2 cellular contexts compared by ENCODE assay signal in genomic region chr16:28087675-28088285, GRCh38.
TF ChIP-seq lines count a peak whose summit lies in the region.

No MANE protein-coding gene starts in this region.

TF ChIP-seq in GM23338, 12 proteins besides CTCF, POLR2A, EP300 and RAD21 (continued from another document):
- TF ChIP-seq, protein P1, sequence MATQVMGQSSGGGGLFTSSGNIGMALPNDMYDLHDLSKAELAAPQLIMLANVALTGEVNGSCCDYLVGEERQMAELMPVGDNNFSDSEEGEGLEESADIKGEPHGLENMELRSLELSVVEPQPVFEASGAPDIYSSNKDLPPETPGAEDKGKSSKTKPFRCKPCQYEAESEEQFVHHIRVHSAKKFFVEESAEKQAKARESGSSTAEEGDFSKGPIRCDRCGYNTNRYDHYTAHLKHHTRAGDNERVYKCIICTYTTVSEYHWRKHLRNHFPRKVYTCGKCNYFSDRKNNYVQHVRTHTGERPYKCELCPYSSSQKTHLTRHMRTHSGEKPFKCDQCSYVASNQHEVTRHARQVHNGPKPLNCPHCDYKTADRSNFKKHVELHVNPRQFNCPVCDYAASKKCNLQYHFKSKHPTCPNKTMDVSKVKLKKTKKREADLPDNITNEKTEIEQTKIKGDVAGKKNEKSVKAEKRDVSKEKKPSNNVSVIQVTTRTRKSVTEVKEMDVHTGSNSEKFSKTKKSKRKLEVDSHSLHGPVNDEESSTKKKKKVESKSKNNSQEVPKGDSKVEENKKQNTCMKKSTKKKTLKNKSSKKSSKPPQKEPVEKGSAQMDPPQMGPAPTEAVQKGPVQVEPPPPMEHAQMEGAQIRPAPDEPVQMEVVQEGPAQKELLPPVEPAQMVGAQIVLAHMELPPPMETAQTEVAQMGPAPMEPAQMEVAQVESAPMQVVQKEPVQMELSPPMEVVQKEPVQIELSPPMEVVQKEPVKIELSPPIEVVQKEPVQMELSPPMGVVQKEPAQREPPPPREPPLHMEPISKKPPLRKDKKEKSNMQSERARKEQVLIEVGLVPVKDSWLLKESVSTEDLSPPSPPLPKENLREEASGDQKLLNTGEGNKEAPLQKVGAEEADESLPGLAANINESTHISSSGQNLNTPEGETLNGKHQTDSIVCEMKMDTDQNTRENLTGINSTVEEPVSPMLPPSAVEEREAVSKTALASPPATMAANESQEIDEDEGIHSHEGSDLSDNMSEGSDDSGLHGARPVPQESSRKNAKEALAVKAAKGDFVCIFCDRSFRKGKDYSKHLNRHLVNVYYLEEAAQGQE (IDR thresholded peaks at IDR 0.05; ENCODE audit: unreplicated experiment): peak; percentile 68
TF ChIP-seq in GM23338: peak in this region for 1.

TF ChIP-seq in GM12878, 131 proteins besides CTCF, POLR2A, EP300 and RAD21:
- TF ChIP-seq, protein P1 (IDR thresholded peaks at IDR 0.05; ENCODE audit: low read depth, low read length): peak; percentile 67
- no peak for TF ChIP-seq PRDM15 (CRISPR knock-in tag; IDR thresholded peaks at IDR 0.05)
